1 cellular context compared by ENCODE assay signal in genomic region chr16:19031738-19032137, GRCh38.
TF ChIP-seq lines count a peak whose summit lies in the region.

No MANE protein-coding gene starts in this region.

TF ChIP-seq in Ishikawa, 13 proteins besides CTCF, POLR2A, EP300 and RAD21 (continued from another document):
- TF ChIP-seq REST (IDR thresholded peaks at IDR 0.05; ENCODE audit: low read depth) = no peak
